1 cellular context compared by ENCODE assay signal in genomic region chr17:4551796-4552525, GRCh38.
TF ChIP-seq lines count a peak whose summit lies in the region.

No MANE protein-coding gene starts in this region.

TF ChIP-seq in GM12878, 131 proteins besides CTCF, POLR2A, EP300 and RAD21 (continued from another document):
- no peak for TF ChIP-seq ZBTB11 (CRISPR knock-in tag; IDR thresholded peaks at IDR 0.05)
- TF ChIP-seq, protein P1, sequence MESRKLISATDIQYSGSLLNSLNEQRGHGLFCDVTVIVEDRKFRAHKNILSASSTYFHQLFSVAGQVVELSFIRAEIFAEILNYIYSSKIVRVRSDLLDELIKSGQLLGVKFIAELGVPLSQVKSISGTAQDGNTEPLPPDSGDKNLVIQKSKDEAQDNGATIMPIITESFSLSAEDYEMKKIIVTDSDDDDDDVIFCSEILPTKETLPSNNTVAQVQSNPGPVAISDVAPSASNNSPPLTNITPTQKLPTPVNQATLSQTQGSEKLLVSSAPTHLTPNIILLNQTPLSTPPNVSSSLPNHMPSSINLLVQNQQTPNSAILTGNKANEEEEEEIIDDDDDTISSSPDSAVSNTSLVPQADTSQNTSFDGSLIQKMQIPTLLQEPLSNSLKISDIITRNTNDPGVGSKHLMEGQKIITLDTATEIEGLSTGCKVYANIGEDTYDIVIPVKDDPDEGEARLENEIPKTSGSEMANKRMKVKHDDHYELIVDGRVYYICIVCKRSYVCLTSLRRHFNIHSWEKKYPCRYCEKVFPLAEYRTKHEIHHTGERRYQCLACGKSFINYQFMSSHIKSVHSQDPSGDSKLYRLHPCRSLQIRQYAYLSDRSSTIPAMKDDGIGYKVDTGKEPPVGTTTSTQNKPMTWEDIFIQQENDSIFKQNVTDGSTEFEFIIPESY (IDR thresholded peaks at IDR 0.05), result no peak
- TF ChIP-seq CREM (IDR thresholded peaks at IDR 0.05; ENCODE audit: low read depth), result no peak
- TF ChIP-seq, protein P2, sequence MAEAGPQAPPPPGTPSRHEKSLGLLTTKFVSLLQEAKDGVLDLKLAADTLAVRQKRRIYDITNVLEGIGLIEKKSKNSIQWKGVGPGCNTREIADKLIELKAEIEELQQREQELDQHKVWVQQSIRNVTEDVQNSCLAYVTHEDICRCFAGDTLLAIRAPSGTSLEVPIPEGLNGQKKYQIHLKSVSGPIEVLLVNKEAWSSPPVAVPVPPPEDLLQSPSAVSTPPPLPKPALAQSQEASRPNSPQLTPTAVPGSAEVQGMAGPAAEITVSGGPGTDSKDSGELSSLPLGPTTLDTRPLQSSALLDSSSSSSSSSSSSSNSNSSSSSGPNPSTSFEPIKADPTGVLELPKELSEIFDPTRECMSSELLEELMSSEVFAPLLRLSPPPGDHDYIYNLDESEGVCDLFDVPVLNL (IDR thresholded peaks at IDR 0.05; ENCODE audit: low read depth, low read length), result no peak
- no peak for TF ChIP-seq ZNF384 (IDR thresholded peaks at IDR 0.05; ENCODE audit: borderline replicate concordance, low read depth, low read length)
- no peak for TF ChIP-seq WRNIP1 (IDR thresholded peaks at IDR 0.05; ENCODE audit: borderline replicate concordance, low read depth, low read length)
- TF ChIP-seq MEF2B (IDR thresholded peaks at IDR 0.05; ENCODE audit: partially characterized antibody, poor library complexity, severe bottlenecking), result no peak
- TF ChIP-seq SREBF1 (IDR thresholded peaks at IDR 0.05; ENCODE audit: low read length), result no peak
- TF ChIP-seq ZNF207 (IDR thresholded peaks at IDR 0.05; ENCODE audit: borderline replicate concordance), result no peak
- TF ChIP-seq RCOR1 (conservative IDR thresholded peaks at IDR 0.05; ENCODE audit: low read depth, low read length), result no peak
- no peak for TF ChIP-seq SRF (IDR thresholded peaks at IDR 0.05; ENCODE audit: low read depth in 2 of 2, low read length in 2 of 2)
